In the genomic region with DNA sequence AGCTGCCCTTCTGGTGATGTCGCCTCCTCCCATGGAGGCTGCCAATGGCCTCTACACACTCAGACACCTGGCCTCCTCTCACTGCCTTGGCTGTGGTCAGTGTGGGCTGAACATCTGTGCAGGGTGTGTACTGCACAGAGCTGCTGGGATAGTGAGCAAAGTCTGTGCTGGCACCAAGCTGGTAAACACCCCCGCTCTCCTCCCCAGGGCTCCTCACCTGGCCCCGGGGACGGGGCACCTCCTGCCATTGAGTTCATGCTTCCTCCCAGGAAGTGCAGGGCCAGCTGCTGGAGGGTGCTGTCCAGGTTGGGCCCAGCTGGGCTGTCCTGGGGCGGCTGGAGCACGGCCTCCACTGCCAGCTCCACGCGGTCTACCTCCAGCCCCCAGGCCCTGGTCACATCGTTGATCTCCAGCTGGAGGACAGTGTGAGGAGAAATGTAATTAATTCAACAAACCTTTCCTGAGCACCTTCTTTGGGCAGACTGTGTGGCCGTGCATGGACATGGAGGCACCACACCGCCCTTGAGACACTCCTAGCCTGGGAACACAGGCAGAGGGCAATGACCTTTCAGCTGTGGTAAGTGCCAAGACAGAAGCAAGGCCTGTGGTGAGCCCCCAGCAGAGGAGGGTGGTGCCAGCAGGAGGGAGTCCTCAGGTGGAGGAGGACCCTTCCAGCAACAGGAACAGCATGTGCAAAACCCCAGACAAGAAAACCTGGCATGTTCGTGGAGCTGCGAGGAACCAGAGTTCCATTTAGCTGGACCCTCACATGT, we compare ENCODE assay signal across 13 cellular contexts. TPM values are rescaled to one million over a fixed set of nuclear protein-coding genes. Genes with fewer than 3 reads are reported as not detected.
A peak's percentile ranks its signal among the peaks of the same experiment; 100 is the strongest.
DNase-seq lines count a peak whose midpoint lies in the region; ATAC-seq, FAIRE-seq and TF ChIP-seq lines count a peak whose summit lies in the region.
"Had no signal": no experiment of that assay in that cellular context is flagged by ENCODE, and none has a peak within 500 bp of the region (broad histone marks: within the 10 kb centered on the region; RNA-seq: fewer than 3 reads in every experiment).

No MANE protein-coding gene starts in this region.

- ATAC-seq in stimulated activated memory B cell treated with anti-CD40 and anti-IgM and Interleukin-4, amounts not matched to agents 10 μg/mL and 1 μg/mL and 100 μg/mL, for 72 hours: peak; percentile 64
- no peak for ATAC-seq in HG03095 (IDR thresholded peaks at IDR 0.05; ENCODE audit: unreplicated experiment)
- ATAC-seq: psoas muscle had no signal

- H3K9me3 Mint-ChIP-seq in stimulated activated memory B cell treated with anti-CD40 and anti-IgM and Interleukin-4, amounts not matched to agents 10 μg/mL and 1 μg/mL and 100 μg/mL, for 72 hours: no peaks in the 10 kb centered on the region
- no peaks in the 10 kb centered on the region for H3K9me3 Mint-ChIP-seq in Calu3 (ENCODE audit: low read depth, unreplicated experiment)

- no TSS peak for BruUV-seq in Calu3 (replicated peaks; lab: Mats Ljungman, UMichigan)

- intact Hi-C loops in Calu3 (cut with micrococcal nuclease; ENCODE audit: unreplicated experiment): no loop called here

- TF ChIP-seq CTCF in fibroblast of mammary gland (conservative IDR thresholded peaks at IDR 0.05; ENCODE audit: control insufficient read depth, insufficient read depth, low read depth, low read length) (no peak), Calu3 (IDR thresholded peaks at IDR 0.05; ENCODE audit: unreplicated experiment) (no peak)

- CTCF ChIA-PET in Calu3 (lab: Charles Lee): interaction anchor here (0.6 to 2.0 kb wide), 2 partner anchors 12 to 16 kb away, joined by 3 to 6 read pairs; no protein-coding TSS in a partner anchor

- H3K27me3 Mint-ChIP-seq in stimulated activated memory B cell treated with anti-CD40 and anti-IgM and Interleukin-4, amounts not matched to agents 10 μg/mL and 1 μg/mL and 100 μg/mL, for 72 hours: no peaks in the 10 kb centered on the region
- no peaks in the 10 kb centered on the region for H3K27me3 Mint-ChIP-seq in Calu3 (ENCODE audit: unreplicated experiment)

- no peak overlapping the region for H3K4me3 Mint-ChIP-seq in stimulated activated memory B cell treated with anti-CD40 and anti-IgM and Interleukin-4, amounts not matched to agents 10 μg/mL and 1 μg/mL and 100 μg/mL, for 72 hours
- H3K4me3 Mint-ChIP-seq in Calu3 (ENCODE audit: low read depth, unreplicated experiment): no peak overlapping the region

- peaks cover 76% of the 10 kb centered on the region for H3K4me1 Mint-ChIP-seq in stimulated activated memory B cell treated with anti-CD40 and anti-IgM and Interleukin-4, amounts not matched to agents 10 μg/mL and 1 μg/mL and 100 μg/mL, for 72 hours
- peaks cover 84% of the 10 kb centered on the region for H3K4me1 Mint-ChIP-seq in Calu3 (ENCODE audit: low read depth, unreplicated experiment)

- no peak overlapping the region for H3K4me3 ChIP-seq in fibroblast of mammary gland (ENCODE audit: control insufficient read depth, low read depth, low read length)
- H3K4me3 ChIP-seq: psoas muscle had no signal

- no peak overlapping the region for H3K27ac ChIP-seq in caudate nucleus (ENCODE audit: low read depth, low read length)
- H3K27ac ChIP-seq: 22Rv1 had no signal

- DNase-seq in DMS 273 (lab: John Stamatoyannopoulos, UW; ENCODE audit: unreplicated experiment) (peak; percentile 49), DMS 273 treated with DMSO at 0.1 percent for 48 hours (lab: John Stamatoyannopoulos, UW) (no peak), RCC 7860 (ENCODE audit: low spot score) (peak; percentile 55), fibroblast of mammary gland (ENCODE audit: low read depth) (peak; percentile 77), caudate nucleus (lab: John Stamatoyannopoulos, UW) (no peak), Calu3 (no peak)
- DNase-seq: effector CD8-positive, alpha-beta T cell; NCI-H526; psoas muscle had no signal

- FAIRE-seq in RCC 7860 (lab: Jason Lieb, UNC): no peak
- FAIRE-seq: G401.6 had no signal

- peaks cover 22% of the 10 kb centered on the region for H3K36me3 Mint-ChIP-seq in stimulated activated memory B cell treated with anti-CD40 and anti-IgM and Interleukin-4, amounts not matched to agents 10 μg/mL and 1 μg/mL and 100 μg/mL, for 72 hours
- H3K36me3 Mint-ChIP-seq in Calu3 (ENCODE audit: insufficient read depth, unreplicated experiment): peaks cover 37% of the 10 kb centered on the region

- peak overlapping the region; percentile 62 for H3K27ac Mint-ChIP-seq in stimulated activated memory B cell treated with anti-CD40 and anti-IgM and Interleukin-4, amounts not matched to agents 10 μg/mL and 1 μg/mL and 100 μg/mL, for 72 hours
- no peak overlapping the region for H3K27ac Mint-ChIP-seq in Calu3 (ENCODE audit: unreplicated experiment)

RNA-seq across cellular contexts. Expression of a gene that starts 6.8 kb away (rescaled TPM):
- 18.3 and 19.7 TPM in 2 replicates for total RNA-seq in Calu3 (2022)

RNA-seq across cellular contexts. Expression of a gene that starts 9.2 kb away (rescaled TPM):
- total RNA-seq in Calu3 (2022): 120 and 153 TPM in 2 replicates

RNA-seq across cellular contexts. Expression of a gene that starts 59.0 kb away (rescaled TPM):
- total RNA-seq in Calu3 (2022): 2.1 and 2.2 TPM in 2 replicates

Comparison
In these comparisons a context has a peak if more than half of its experiments do, and no peak if none do; other contexts are left out.
1. DNase-seq: peak in DMS 273 (single experiment), RCC 7860 (single experiment) and fibroblast of mammary gland (single experiment); none in DMS 273 treated with DMSO at 0.1 percent for 48 hours (single experiment), caudate nucleus (0 of 61) and Calu3 (single experiment).